ENCODE assay signal across 11 cellular contexts in genomic region chr3:42476225-42477160, GRCh38. TPM values are rescaled to one million over a fixed set of nuclear protein-coding genes. Genes with fewer than 3 reads are reported as not detected.
A peak's percentile ranks its signal among the peaks of the same experiment; 100 is the strongest.
DNase-seq lines count a peak whose midpoint lies in the region; ATAC-seq and TF ChIP-seq lines count a peak whose summit lies in the region.
"Had no signal": no experiment of that assay in that cellular context is flagged by ENCODE, and none has a peak within 500 bp of the region (broad histone marks: within the 10 kb centered on the region; RNA-seq: fewer than 3 reads in every experiment).

No MANE protein-coding gene starts in this region.

- H3K79me2 ChIP-seq in Karpas-422 (ENCODE audit: low read length) = no peaks in the 10 kb centered on the region

- ATAC-seq in foreskin keratinocyte = peak; percentile 75

- H3K27ac ChIP-seq in RWPE1 = peak overlapping the region; percentile 80
- H3K27ac ChIP-seq in foreskin keratinocyte = no peak overlapping the region
- peak overlapping the region in 15 of 21 experiments; percentile 6 to 80 (median 43) for H3K27ac ChIP-seq in skin epidermis
- H3K27ac ChIP-seq in Karpas-422 (ENCODE audit: low read length) = no peak overlapping the region

- H3K4me1 ChIP-seq in foreskin keratinocyte (peaks cover 16% of the 10 kb centered on the region), Karpas-422 (ENCODE audit: low read length) (no peaks in the 10 kb centered on the region)

- TF ChIP-seq CTCF in RWPE1 (conservative IDR thresholded peaks at IDR 0.05; ENCODE audit: low read depth) (no peak), foreskin keratinocyte (conservative IDR thresholded peaks at IDR 0.05) (no peak)

- H3K36me3 ChIP-seq in Karpas-422 (ENCODE audit: insufficient read depth, low read length) = no peaks in the 10 kb centered on the region

- H4K20me1 ChIP-seq in Karpas-422 (ENCODE audit: insufficient read depth, low read depth, low read length) = no peaks in the 10 kb centered on the region

- H3K36me3 Mint-ChIP-seq in T-helper 2 cell treated with Interferon-gamma antibody and Interleukin-4, amounts not matched to agents 5 μg/mL and 100 μg/mL, for 36 hours (ENCODE audit: low read depth) = no peaks in the 10 kb centered on the region

- no peaks in the 10 kb centered on the region for H3K4me1 Mint-ChIP-seq in T-helper 2 cell treated with Interferon-gamma antibody and Interleukin-4, amounts not matched to agents 5 μg/mL and 100 μg/mL, for 36 hours (ENCODE audit: low read depth)

- no peak overlapping the region for H2AFZ ChIP-seq in Karpas-422 (ENCODE audit: low read length)

- H3K4me3 Mint-ChIP-seq in T-helper 2 cell treated with Interferon-gamma antibody and Interleukin-4, amounts not matched to agents 5 μg/mL and 100 μg/mL, for 36 hours = no peak overlapping the region

- H3K9me3 ChIP-seq in Karpas-422 (ENCODE audit: low read length) = no peaks in the 10 kb centered on the region

- POLR2A ChIA-PET in RWPE1 (lab: Yijun Ruan, JAX; ENCODE audit: low non-redundant PET) = interaction anchor here (0.6 to 1.0 kb wide), 2 partner anchors 26 to 78 kb away, joined by 3 to 4 read pairs; partner anchors contain the start of gene VIPR1

- H3K9me3 Mint-ChIP-seq in T-helper 2 cell treated with Interferon-gamma antibody and Interleukin-4, amounts not matched to agents 5 μg/mL and 100 μg/mL, for 36 hours = peaks cover 9% of the 10 kb centered on the region

- H3K27ac Mint-ChIP-seq in T-helper 2 cell treated with Interferon-gamma antibody and Interleukin-4, amounts not matched to agents 5 μg/mL and 100 μg/mL, for 36 hours = no peak overlapping the region

- CTCF ChIA-PET in RWPE1 (lab: Yijun Ruan, JAX) = interaction anchor here (0.5 to 1.1 kb wide), 2 partner anchors 25 to 1023 kb away, joined by 3 to 6 read pairs; partner anchors contain the start of gene VIPR1

- no peak overlapping the region for H3K4me2 ChIP-seq in Karpas-422 (ENCODE audit: low read depth, low read length, poor library complexity, severe bottlenecking)

- no peaks in the 10 kb centered on the region for H3K9me2 ChIP-seq in Karpas-422 (replicated peaks; ENCODE audit: insufficient read depth, low read length)

- DNase-seq in DMS53 (lab: John Stamatoyannopoulos, UW) (peak; percentile 48), DMS53 treated with DMSO at 0.1 percent for 48 hours (lab: John Stamatoyannopoulos, UW; ENCODE audit: unreplicated experiment) (no peak), RWPE1 (ENCODE audit: low spot score) (peak; percentile 27), foreskin keratinocyte (peak in 1 of 2 donors; percentile 61), Karpas-422 (no peak)
- DNase-seq in T-helper 2 cell treated with Interferon-gamma antibody and Interleukin-4, amounts not matched to agents 5 μg/mL and 100 μg/mL, for 36 hours (ENCODE audit: low spot score) = no peak
- DNase-seq in activated CD4-positive, alpha-beta T cell treated with anti-CD3 and anti-CD28 coated beads for 4 hours = no peak
- DNase-seq: activated gamma-delta T cell, T-helper 2 cell had no signal

- H3K4me3 ChIP-seq in skin epidermis = no peak overlapping the region
- H3K4me3 ChIP-seq in Karpas-422 (ENCODE audit: low read length) = no peak overlapping the region

- H3K27me3 Mint-ChIP-seq in T-helper 2 cell treated with Interferon-gamma antibody and Interleukin-4, amounts not matched to agents 5 μg/mL and 100 μg/mL, for 36 hours (ENCODE audit: low read depth) = peaks cover 10% of the 10 kb centered on the region

- H3K9ac ChIP-seq in Karpas-422 (ENCODE audit: low read length) = no peak overlapping the region

- no peaks in the 10 kb centered on the region for H3K27me3 ChIP-seq in foreskin keratinocyte
- H3K27me3 ChIP-seq in Karpas-422 (ENCODE audit: low read length) = no peaks in the 10 kb centered on the region

RNA-seq across cellular contexts. Expression of gene VIPR1, which starts 25.9 kb away (rescaled TPM):
- total RNA-seq in foreskin keratinocyte = 2.8 and 3.2 TPM in 2 replicates
- 1.9 and 2.3 TPM in 2 replicates for polyA plus RNA-seq in foreskin keratinocyte
- 0.41 and 2.5 TPM in 2 replicates for total RNA-seq in Karpas-422 (2014; rRNA removed; shearing (Covaris generic); ENCODE audit: low replicate concordance)
- total RNA-seq: fibroblast of lung had no signal

Comparison
In these comparisons a context has a peak if more than half of its experiments do, and no peak if none do; other contexts are left out.
1. DNase-seq: peak in DMS53 (single experiment) and RWPE1 (single experiment); none in DMS53 treated with DMSO at 0.1 percent for 48 hours (single experiment), Karpas-422 (single experiment), T-helper 2 cell treated with Interferon-gamma antibody and Interleukin-4, amounts not matched to agents 5 μg/mL and 100 μg/mL, for 36 hours (single experiment) and activated CD4-positive, alpha-beta T cell treated with anti-CD3 and anti-CD28 coated beads for 4 hours (0 of 2).
2. H3K27ac ChIP-seq: peak in RWPE1 (single experiment) and skin epidermis (15 of 21); none in foreskin keratinocyte (single experiment) and Karpas-422 (single experiment).